ENCODE assay signal across 23 cellular contexts in genomic region chr10:102726274-102726673, GRCh38. TPM values are rescaled to one million over a fixed set of nuclear protein-coding genes. Genes with fewer than 3 reads are reported as not detected.
A peak's percentile ranks its signal among the peaks of the same experiment; 100 is the strongest.
DNase-seq lines count a peak whose midpoint lies in the region; ATAC-seq and TF ChIP-seq lines count a peak whose summit lies in the region.
"Had no signal": no experiment of that assay in that cellular context is flagged by ENCODE, and none has a peak within 500 bp of the region (broad histone marks: within the 10 kb centered on the region; RNA-seq: fewer than 3 reads in every experiment).

No MANE protein-coding gene starts in this region.

- BruUV-seq in IMR-90 (replicated peaks; lab: Mats Ljungman, UMichigan) = no TSS peak

- no peak overlapping the region for H3K4ac ChIP-seq in IMR-90 (ENCODE audit: low read depth, low read length)

- no CpG with 5 or more reads among the region's 3 CpGs for WGBS in IMR-90 (ENCODE audit: extremely low coverage in 2 of 2, insufficient read length in 1 of 2), 2 experiments

- TF ChIP-seq POLR2A in IMR-90 (IDR thresholded peaks at IDR 0.05; ENCODE audit: low read depth, low read length) = no peak

- peaks cover 2% of the 10 kb centered on the region for H3K36me3 Mint-ChIP-seq in chondrocyte (ENCODE audit: low read depth)

- no peak for ATAC-seq in IMR-90 (ENCODE audit: low read depth)
- ATAC-seq in omental fat pad (ENCODE audit: low FRiP score) = peak; percentile 26
- ATAC-seq in GM21360 (IDR thresholded peaks at IDR 0.05; ENCODE audit: unreplicated experiment) = no peak
- ATAC-seq: activated CD4-positive, CD25-positive, alpha-beta regulatory T cell treated with anti-CD3 and anti-CD28 coated beads, Interleukin-2, amount 50 U/mL, for 24 hours; activated T-cell treated with anti-CD3 and anti-CD28 coated beads, Interleukin-2, amount 50 U/mL, for 4 hours; HepG2; left colon had no signal

- H3K4me1 Mint-ChIP-seq in chondrocyte (ENCODE audit: low read depth) = peaks cover 8% of the 10 kb centered on the region

- 0 out of 4 replicates have a peak overlapping the region, but pooled peaks of 1 of the 2 experiments have one; percentile 4 for H4K8ac ChIP-seq in IMR-90 (ENCODE audit: low read depth in 2 of 2, low read length in 2 of 2)

- in situ Hi-C loops in IMR-90 (cut with MboI; ENCODE audit: low sequenced_read_pairs) = loop anchor here (5.0 kb wide), 1 partner anchor 176 kb away; no protein-coding TSS in a partner anchor
- in situ Hi-C loops in GM13977 (cut with MboI; ENCODE audit: low pct_unique_long_range_greater_than_20kb, low sequenced_read_pairs, unreplicated experiment) = no loop called here

- peaks cover 4 to 9% of the 10 kb centered on the region in 2 experiments; a peak in 2 of 4 replicates for H3K79me1 ChIP-seq in IMR-90 (ENCODE audit: low read depth in 1 of 2, low read length in 2 of 2)

- H4K5ac ChIP-seq in IMR-90 (ENCODE audit: low read depth, low read length) = no peak overlapping the region

- no peak for TF ChIP-seq RAD21 in IMR-90 (IDR thresholded peaks at IDR 0.05; ENCODE audit: low read length)

- H3K23ac ChIP-seq in IMR-90 (ENCODE audit: low read depth, low read length) = no peak overlapping the region

- peaks cover 2% of the 10 kb centered on the region; the same call in 1 of the 2 replicates for H3K4me1 ChIP-seq in IMR-90 (ENCODE audit: control insufficient read depth, insufficient read depth, low read length)

- no peak overlapping the region for H3K56ac ChIP-seq in IMR-90 (ENCODE audit: extremely low read depth, insufficient read depth, low read length)

- H3K9me3 ChIP-seq in IMR-90 (ENCODE audit: control insufficient read depth, insufficient read depth, low read length) = no peaks in the 10 kb centered on the region
- H3K9me3 ChIP-seq: gastrocnemius medialis, right lobe of liver, SK-N-SH, thyroid gland had no signal

- dilution Hi-C loops in IMR-90 (cut with HindIII; ENCODE audit: low sequenced_read_pairs, unreplicated experiment) = no loop called here

- no peak overlapping the region for H2AK5ac ChIP-seq in IMR-90 (ENCODE audit: low read depth, low read length)

- no peak overlapping the region for H3K27ac Mint-ChIP-seq in chondrocyte (ENCODE audit: unreplicated experiment)

- no peak overlapping the region for H2BK15ac ChIP-seq in IMR-90 (ENCODE audit: low read depth, low read length)

- no peak overlapping the region for H3K9ac ChIP-seq in IMR-90 (ENCODE audit: low read depth, low read length)
- H3K9ac ChIP-seq: SK-N-SH had no signal

- peaks cover 5% of the 10 kb centered on the region for H3K36me3 ChIP-seq in IMR-90 (ENCODE audit: control insufficient read depth, insufficient read depth, low read length)
- H3K36me3 ChIP-seq: thyroid gland had no signal

- intact Hi-C loops in IMR-90 (cut with micrococcal nuclease) = loop anchor here (10.0 kb wide), 1 partner anchor 519 kb away; the partner anchor contains the start of gene RPEL1

- no peak overlapping the region for H2BK5ac ChIP-seq in IMR-90 (ENCODE audit: low read depth, low read length, poor library complexity, severe bottlenecking)

- H3K27ac ChIP-seq in IMR-90 (ENCODE audit: insufficient read depth, low read length) = no peak overlapping the region
- H3K27ac ChIP-seq: coronary artery, gastrocnemius medialis had no signal

- H3K4me3 ChIP-seq in IMR-90 (ENCODE audit: insufficient read depth, low read depth, low read length) = no peak overlapping the region
- H3K4me3 ChIP-seq: coronary artery, gastrocnemius medialis, right lobe of liver, thyroid gland had no signal

- H4K20me1 ChIP-seq in IMR-90 (ENCODE audit: insufficient read depth, low read length) = peaks cover 3% of the 10 kb centered on the region

- CTCF ChIA-PET in IMR-90 (lab: Yijun Ruan, JAX) = interaction anchor here (0.5 to 2.8 kb wide), 2 partner anchors 175 to 178 kb away, joined by 3 to 10 read pairs; no protein-coding TSS in a partner anchor

- no peak overlapping the region for H2AFZ ChIP-seq in IMR-90 (replicated peaks; ENCODE audit: low read length, poor library complexity)

- H3K9me1 ChIP-seq in IMR-90 (ENCODE audit: insufficient read depth, low read length) = peaks cover 6% of the 10 kb centered on the region; the same call in 1 of the 2 replicates

- H2BK120ac ChIP-seq in IMR-90 (ENCODE audit: low read depth, low read length) = no peak overlapping the region

- H3K9me3 Mint-ChIP-seq in chondrocyte (ENCODE audit: low read depth) = no peaks in the 10 kb centered on the region
- H3K9me3 Mint-ChIP-seq: activated naive CD4-positive, alpha-beta T cell treated with anti-CD3 and anti-CD28 coated beads for 36 hours; activated T-cell treated with anti-CD3 and anti-CD28 coated beads, Interleukin-2, amount 50 U/mL, for 4 hours had no signal

- no peak overlapping the region for H3K18ac ChIP-seq in IMR-90 (ENCODE audit: low read depth, low read length)

- no peak overlapping the region for H2BK20ac ChIP-seq in IMR-90 (ENCODE audit: low read depth, low read length)

- no peaks in the 10 kb centered on the region for H3K27me3 Mint-ChIP-seq in chondrocyte (ENCODE audit: low read depth)

- H4K91ac ChIP-seq in IMR-90 (ENCODE audit: insufficient read depth, low read depth, low read length) = no peak overlapping the region

- no peak overlapping the region for H3K4me2 ChIP-seq in IMR-90 (ENCODE audit: low read depth, low read length)
- H3K4me2 ChIP-seq: SK-N-SH had no signal

- DNase-seq in Ammon's horn (ENCODE audit: low spot score) (peak; percentile 40), IMR-90 (no peak), fibroblast of gingiva (ENCODE audit: low read depth) (peak; percentile 77), omental fat pad (ENCODE audit: low spot score) (no peak), GM13977 (ENCODE audit: low spot score) (no peak), chondrocyte (ENCODE audit: low spot score) (no peak), amniotic stem cell (lab: John Stamatoyannopoulos, UW) (no peak)
- DNase-seq: activated naive CD4-positive, alpha-beta T cell treated with anti-CD3 and anti-CD28 coated beads for 36 hours; activated T-cell treated with anti-CD3 and anti-CD28 coated beads, Interleukin-2, amount 50 U/mL, for 4 hours; H7; left colon; MM.1S; NCI-H2227 treated with DMSO at 0.1 percent for 48 hours; SK-N-SH; stimulated activated naive CD4-positive, alpha-beta T cell; T-helper 9 cell; thyroid gland had no signal

- no peaks in the 10 kb centered on the region for H3K27me3 ChIP-seq in IMR-90 (ENCODE audit: control insufficient read depth, insufficient read depth, low read length)
- H3K27me3 ChIP-seq: gastrocnemius medialis, right lobe of liver, thyroid gland had no signal

- TF ChIP-seq CTCF in IMR-90 (conservative IDR thresholded peaks at IDR 0.05; ENCODE audit: low read depth, low read length) (no peak), omental fat pad (IDR thresholded peaks at IDR 0.05) (no peak), GM13977 (IDR thresholded peaks at IDR 0.05; ENCODE audit: extremely low read depth, insufficient read depth, missing control alignments) (no peak), chondrocyte (IDR thresholded peaks at IDR 0.05) (no peak)

- POLR2A ChIA-PET in IMR-90 (lab: Charles Lee; ENCODE audit: unreplicated experiment) = no interaction called here

- H2AK9ac ChIP-seq in IMR-90 (replicated peaks; ENCODE audit: low read depth, low read length, poor library complexity) = no peak overlapping the region

- no peak overlapping the region for H3K14ac ChIP-seq in IMR-90 (replicated peaks; ENCODE audit: low read depth, low read length)

- no peak overlapping the region for H3K4me3 Mint-ChIP-seq in chondrocyte (ENCODE audit: unreplicated experiment)
- H3K4me3 Mint-ChIP-seq: activated naive CD4-positive, alpha-beta T cell treated with anti-CD3 and anti-CD28 coated beads for 36 hours; activated T-cell treated with anti-CD3 and anti-CD28 coated beads, Interleukin-2, amount 50 U/mL, for 4 hours had no signal

TF ChIP-seq in IMR-90, 13 proteins besides CTCF, POLR2A, EP300 and RAD21:
- TF ChIP-seq RFX5 (IDR thresholded peaks at IDR 0.05; ENCODE audit: low read depth, low read length) (no peak), CEBPB (IDR thresholded peaks at IDR 0.05; ENCODE audit: low read depth, low read length) (peak; percentile 80), MXI1 (IDR thresholded peaks at IDR 0.05; ENCODE audit: borderline replicate concordance, low read depth, low read length) (no peak)

RNA-seq across cellular contexts. Expression of gene SFXN2, which starts 11.8 kb away (rescaled TPM):
- 4.2 and 11.7 TPM in 2 replicates for total RNA-seq in IMR-90 (2012; rRNA removed)
- polyA plus RNA-seq in IMR-90 (2012; rRNA removed) = 6.9 TPM in 2 replicates
- polyA plus RNA-seq in IMR-90 (2012; cell fraction: cytosol; rRNA removed) = 4.3 and 7.5 TPM in 2 replicates
- 11.8 and 18.9 TPM in 2 replicates for polyA plus RNA-seq in IMR-90 (2012; cell fraction: nucleus; rRNA removed; ENCODE audit: low replicate concordance)
- total RNA-seq in omental fat pad = 1 to 10 TPM; 4.3 to 7.9 (median 5.0) TPM
- 4.0 to 11.1 TPM (median 4.7 TPM) in 3 replicates for total RNA-seq in chondrocyte

RNA-seq across cellular contexts. Expression of gene ARL3, which starts 12.1 kb away (rescaled TPM):
- 5.0 and 11.7 TPM in 2 replicates for total RNA-seq in IMR-90 (2012; rRNA removed)
- 12.9 and 14.3 TPM in 2 replicates for polyA plus RNA-seq in IMR-90 (2012; rRNA removed)
- polyA plus RNA-seq in IMR-90 (2012; cell fraction: cytosol; rRNA removed) = 3.5 and 7.4 TPM in 2 replicates
- polyA plus RNA-seq in IMR-90 (2012; cell fraction: nucleus; rRNA removed; ENCODE audit: low replicate concordance) = 1.1 and 4.1 TPM in 2 replicates
- total RNA-seq in omental fat pad = 1 to 10 TPM; 2.8 to 6.1 (median 3.9) TPM
- 12.1 to 16.5 TPM (median 13.6 TPM) in 3 replicates for total RNA-seq in chondrocyte

RNA-seq across cellular contexts. Expression of gene WBP1L, which starts 17.5 kb away (rescaled TPM):
- 29.2 and 31.0 TPM in 2 replicates for total RNA-seq in IMR-90 (2012; rRNA removed)
- 20.7 and 22.2 TPM in 2 replicates for polyA plus RNA-seq in IMR-90 (2012; rRNA removed)
- polyA plus RNA-seq in IMR-90 (2012; cell fraction: cytosol; rRNA removed) = 17.2 and 31.3 TPM in 2 replicates
- polyA plus RNA-seq in IMR-90 (2012; cell fraction: nucleus; rRNA removed; ENCODE audit: low replicate concordance) = 18.9 and 19.8 TPM in 2 replicates
- 100 to 1,000 TPM; 106 to 214 (median 165) TPM for total RNA-seq in omental fat pad
- total RNA-seq in chondrocyte = 95.3 to 97.1 TPM (median 95.8 TPM) in 3 replicates

Comparison
In these comparisons a context has a peak if more than half of its experiments do, and no peak if none do; other contexts are left out.
1. DNase-seq: peak in Ammon's horn (single experiment) and fibroblast of gingiva (single experiment); none in IMR-90 (single experiment), omental fat pad (single experiment), GM13977 (single experiment), chondrocyte (single experiment) and amniotic stem cell (single experiment).